8 cellular contexts compared by ENCODE assay signal in the genomic region with DNA sequence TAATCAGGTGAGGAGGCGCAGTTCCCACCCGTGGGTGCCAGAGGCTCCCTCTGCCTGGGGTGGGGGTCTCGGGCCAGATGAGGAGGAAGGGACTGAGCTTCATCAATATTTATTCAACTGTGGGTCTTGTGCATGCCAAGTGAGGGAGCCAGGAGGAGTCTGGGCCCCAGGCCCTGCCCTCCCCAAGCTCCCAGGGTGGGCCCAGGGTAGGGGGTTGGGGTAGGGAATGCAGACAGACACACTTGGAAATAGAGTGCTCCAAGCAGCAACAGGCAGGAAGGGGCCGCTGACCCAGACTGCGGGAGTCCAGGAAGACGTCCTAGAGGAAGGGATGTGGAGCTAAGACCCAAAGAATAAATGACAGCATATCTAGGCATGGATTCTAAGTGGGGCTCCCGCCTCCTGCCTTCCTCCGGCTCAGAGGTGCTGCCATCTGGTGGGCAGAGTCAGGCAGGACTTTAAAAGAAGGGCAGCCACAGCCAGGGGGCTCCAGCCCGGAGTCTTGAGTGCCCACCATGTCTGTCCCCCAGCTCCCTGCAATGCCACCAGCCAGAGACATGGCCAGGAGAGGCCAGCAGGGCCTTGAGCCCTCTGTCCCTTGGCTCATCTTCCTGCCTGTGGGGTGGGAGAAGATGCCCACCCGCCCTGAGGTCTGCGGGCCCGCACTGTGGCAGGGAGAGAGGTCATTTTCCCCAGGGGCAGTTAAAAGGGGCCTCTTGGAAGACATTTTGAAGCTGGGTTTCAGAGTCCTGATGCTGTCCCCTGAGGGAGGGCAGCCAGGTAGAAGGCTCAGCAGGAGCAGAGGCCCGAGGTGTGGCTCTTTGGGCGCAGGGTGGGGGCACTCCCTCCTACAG.
DNase-seq lines count a peak whose midpoint lies in the region; ATAC-seq lines count a peak whose summit lies in the region.

No MANE protein-coding gene starts in this region.

- no peaks in the 10 kb centered on the region for H3K27me3 ChIP-seq in ectodermal cell (ENCODE audit: control insufficient read depth, insufficient read depth, low read length, poor library complexity, severe bottlenecking)

- H3K27ac ChIP-seq in ectodermal cell (ENCODE audit: insufficient read depth, low read depth, low read length, poor library complexity, severe bottlenecking): peak overlapping the region; percentile 30

- DNase-seq in NCI-H510A treated with DMSO at 0.1 percent for 48 hours (lab: John Stamatoyannopoulos, UW) (peak; percentile 29), NCI-H510A (lab: John Stamatoyannopoulos, UW) (no peak), NCI-H1694 treated with DMSO at 0.1 percent for 48 hours (lab: John Stamatoyannopoulos, UW) (peak; percentile 27), middle frontal gyrus (ENCODE audit: extremely low spot score, low spot score) (peak; percentile 20)
- peak; percentile 12 to 26 for DNase-seq in activated CD4-positive, alpha-beta T cell treated with anti-CD3 and anti-CD28 coated beads, Interleukin-2, amount 50 U/mL, for 24 hours (ENCODE audit: low read depth in 1 of 2, low spot score in 1 of 2)

- no peaks in the 10 kb centered on the region for H3K36me3 Mint-ChIP-seq in stimulated activated memory B cell treated with anti-CD40 and anti-IgM and Interleukin-4, amounts not matched to agents 10 μg/mL and 1 μg/mL and 100 μg/mL, for 72 hours

- no peaks in the 10 kb centered on the region for H3K4me1 Mint-ChIP-seq in stimulated activated memory B cell treated with anti-CD40 and anti-IgM and Interleukin-4, amounts not matched to agents 10 μg/mL and 1 μg/mL and 100 μg/mL, for 72 hours

- peak; percentile 55 for ATAC-seq in stimulated activated memory B cell treated with anti-CD40 and anti-IgM and Interleukin-4, amounts not matched to agents 10 μg/mL and 1 μg/mL and 100 μg/mL, for 72 hours
- no peak for ATAC-seq in GM21717 (IDR thresholded peaks at IDR 0.05; ENCODE audit: unreplicated experiment)

- no peaks in the 10 kb centered on the region for H3K9me3 ChIP-seq in ectodermal cell (ENCODE audit: control insufficient read depth, low read length)

- H3K27me3 Mint-ChIP-seq in stimulated activated memory B cell treated with anti-CD40 and anti-IgM and Interleukin-4, amounts not matched to agents 10 μg/mL and 1 μg/mL and 100 μg/mL, for 72 hours: peaks cover 26% of the 10 kb centered on the region

- no peaks in the 10 kb centered on the region for H3K36me3 ChIP-seq in ectodermal cell (ENCODE audit: control insufficient read depth, insufficient read depth, low read length)

- WGBS in ectodermal cell, 2 experiments: 60 to 61% methylated on average over 14 of the region's 14 CpGs

- no peak overlapping the region for H3K4me3 ChIP-seq in ectodermal cell (ENCODE audit: insufficient read depth, low read depth, low read length)

- no peak overlapping the region for H3K4me3 Mint-ChIP-seq in stimulated activated memory B cell treated with anti-CD40 and anti-IgM and Interleukin-4, amounts not matched to agents 10 μg/mL and 1 μg/mL and 100 μg/mL, for 72 hours

- peaks cover 22% of the 10 kb centered on the region for H3K4me1 ChIP-seq in ectodermal cell (ENCODE audit: control insufficient read depth, insufficient read depth, low read length)

- peaks cover 5% of the 10 kb centered on the region for H3K9me3 Mint-ChIP-seq in stimulated activated memory B cell treated with anti-CD40 and anti-IgM and Interleukin-4, amounts not matched to agents 10 μg/mL and 1 μg/mL and 100 μg/mL, for 72 hours

- H3K27ac Mint-ChIP-seq in stimulated activated memory B cell treated with anti-CD40 and anti-IgM and Interleukin-4, amounts not matched to agents 10 μg/mL and 1 μg/mL and 100 μg/mL, for 72 hours: no peak overlapping the region
